In genomic region chr9:113474372-113474771, GRCh38 we compare ENCODE assay signal across 27 cellular contexts. TPM values are rescaled to one million over a fixed set of nuclear protein-coding genes. Genes with fewer than 3 reads are reported as not detected.
A peak's percentile ranks its signal among the peaks of the same experiment; 100 is the strongest.
DNase-seq lines count a peak whose midpoint lies in the region; ATAC-seq and TF ChIP-seq lines count a peak whose summit lies in the region.
"Had no signal": no experiment of that assay in that cellular context is flagged by ENCODE, and none has a peak within 500 bp of the region (broad histone marks: within the 10 kb centered on the region; RNA-seq: fewer than 3 reads in every experiment).

No MANE protein-coding gene starts in this region.

- peaks cover 46% of the 10 kb centered on the region for H3K27me3 Mint-ChIP-seq in activated naive CD4-positive, alpha-beta T cell treated with anti-CD3 and anti-CD28 coated beads, Interleukin-2, amount 10 ng/mL, durations not matched to agents 7 days and 5 days
- H3K27me3 Mint-ChIP-seq: CD4-positive, alpha-beta memory T cell; effector memory CD8-positive, alpha-beta T cell had no signal

- H3K4me1 ChIP-seq in gastroesophageal sphincter, result peaks cover 0 to 70% (median 4%) of the 10 kb centered on the region in 3 donors
- H3K4me1 ChIP-seq in mucosa of descending colon (ENCODE audit: low read depth), result no peaks in the 10 kb centered on the region
- peaks cover 15 to 70% of the 10 kb centered on the region in 2 donors for H3K4me1 ChIP-seq in thoracic aorta (ENCODE audit: control insufficient read depth in 1 of 2, low read depth in 2 of 2)
- no peaks in the 10 kb centered on the region for H3K4me1 ChIP-seq in left lung
- no peaks in the 10 kb centered on the region for H3K4me1 ChIP-seq in foreskin keratinocyte

- no peak overlapping the region for H3K4me3 ChIP-seq in gastroesophageal sphincter
- no peak overlapping the region for H3K4me3 ChIP-seq in mucosa of descending colon
- H3K4me3 ChIP-seq in thoracic aorta, result no peak overlapping the region
- H3K4me3 ChIP-seq in left lung, result no peak overlapping the region
- H3K4me3 ChIP-seq: gastrocnemius medialis, GM23248, SJSA1, tibial artery had no signal

- ATAC-seq in gastroesophageal sphincter, result no peak
- ATAC-seq in mucosa of descending colon, result peak; percentile 33
- ATAC-seq in thoracic aorta (ENCODE audit: insufficient number of reproducible peaks, low FRiP score, low read depth), result no peak
- ATAC-seq in left lung, result no peak
- no peak for ATAC-seq in foreskin keratinocyte
- ATAC-seq: activated CD4-positive, CD25-positive, alpha-beta regulatory T cell treated with anti-CD3 and anti-CD28 coated beads, Interleukin-2, amount 50 U/mL, for 24 hours; effector memory CD8-positive, alpha-beta T cell; gastrocnemius medialis had no signal

- no peak overlapping the region for H3K4me3 Mint-ChIP-seq in activated naive CD4-positive, alpha-beta T cell treated with anti-CD3 and anti-CD28 coated beads, Interleukin-2, amount 10 ng/mL, durations not matched to agents 7 days and 5 days
- H3K4me3 Mint-ChIP-seq: CD4-positive, alpha-beta memory T cell; effector memory CD8-positive, alpha-beta T cell; stimulated activated naive CD8-positive, alpha-beta T cell treated with anti-CD3 and anti-CD28 coated beads, Interleukin-15, Interleukin-2, amounts not matched to agents 100 ng/mL and 50 ng/mL, for 24 hours had no signal

- no peaks in the 10 kb centered on the region for H3K36me3 Mint-ChIP-seq in activated naive CD4-positive, alpha-beta T cell treated with anti-CD3 and anti-CD28 coated beads, Interleukin-2, amount 10 ng/mL, durations not matched to agents 7 days and 5 days
- H3K36me3 Mint-ChIP-seq: CD4-positive, alpha-beta memory T cell had no signal

- no peaks in the 10 kb centered on the region for H3K9me3 Mint-ChIP-seq in activated naive CD4-positive, alpha-beta T cell treated with anti-CD3 and anti-CD28 coated beads, Interleukin-2, amount 10 ng/mL, durations not matched to agents 7 days and 5 days
- H3K9me3 Mint-ChIP-seq: effector memory CD8-positive, alpha-beta T cell; stimulated activated naive CD8-positive, alpha-beta T cell treated with anti-CD3 and anti-CD28 coated beads, Interleukin-15, Interleukin-2, amounts not matched to agents 100 ng/mL and 50 ng/mL, for 24 hours had no signal

- no peak for TF ChIP-seq EP300 in gastroesophageal sphincter (IDR thresholded peaks at IDR 0.05)

- TF ChIP-seq CTCF in gastroesophageal sphincter (IDR thresholded peaks at IDR 0.05) (no peak), mucosa of descending colon (IDR thresholded peaks at IDR 0.05) (no peak), thoracic aorta (IDR thresholded peaks at IDR 0.05) (no peak), left lung (IDR thresholded peaks at IDR 0.05) (no peak), foreskin keratinocyte (conservative IDR thresholded peaks at IDR 0.05) (no peak)

- DNase-seq in activated CD8-positive, alpha-beta memory T cell treated with anti-CD3 and anti-CD28 coated beads for 24 hours, result peak; percentile 40
- no peak for DNase-seq in activated CD8-positive, alpha-beta memory T cell treated with anti-CD3 and anti-CD28 coated beads, Interleukin-2, amount 50 U/mL, for 48 hours
- DNase-seq in mucosa of descending colon, result no peak
- DNase-seq in thoracic aorta (ENCODE audit: low spot score), result no peak
- no peak for DNase-seq in activated naive CD4-positive, alpha-beta T cell treated with anti-CD3 and anti-CD28 coated beads, Interleukin-2, amount 10 ng/mL, durations not matched to agents 7 days and 5 days
- no peak for DNase-seq in left lung
- DNase-seq in foreskin keratinocyte, result no peak
- DNase-seq: activated CD4-positive, alpha-beta T cell treated with anti-CD3 and anti-CD28 coated beads, Interleukin-2, amount 50 U/mL, for 48 hours; activated CD8-positive, alpha-beta memory T cell treated with anti-CD3 and anti-CD28 coated beads, Interleukin-2, amount 50 U/mL, for 4 hours; activated naive CD4-positive, alpha-beta T cell treated with anti-CD3 and anti-CD28 coated beads, Interleukin-2, amount 50 U/mL, for 16 hours; AML-193; amniotic stem cell; CD4-positive, alpha-beta memory T cell; cortex of kidney; effector memory CD8-positive, alpha-beta T cell; GM23248; hypothalamus; KG1; NCI-H1436 treated with DMSO at 0.1 percent for 48 hours; NCI-H2171; NCI-H524 treated with DMSO at 0.1 percent for 48 hours; tibial artery had no signal

- H3K9me3 ChIP-seq in gastroesophageal sphincter (no peaks in the 10 kb centered on the region), mucosa of descending colon (no peaks in the 10 kb centered on the region), thoracic aorta (no peaks in the 10 kb centered on the region), left lung (no peaks in the 10 kb centered on the region)
- H3K9me3 ChIP-seq: gastrocnemius medialis, SJSA1, tibial artery had no signal

- intact Hi-C loops in mucosa of descending colon (cut with DNase I, micrococcal nuclease) (no loop called here), left lung (cut with DNase I) (no loop called here)

- H3K4me1 Mint-ChIP-seq in activated naive CD4-positive, alpha-beta T cell treated with anti-CD3 and anti-CD28 coated beads, Interleukin-2, amount 10 ng/mL, durations not matched to agents 7 days and 5 days, result peaks cover 10% of the 10 kb centered on the region

- no peak overlapping the region for H3K27ac Mint-ChIP-seq in activated naive CD4-positive, alpha-beta T cell treated with anti-CD3 and anti-CD28 coated beads, Interleukin-2, amount 10 ng/mL, durations not matched to agents 7 days and 5 days
- H3K27ac Mint-ChIP-seq: effector memory CD8-positive, alpha-beta T cell; stimulated activated naive CD8-positive, alpha-beta T cell treated with anti-CD3 and anti-CD28 coated beads, Interleukin-15, Interleukin-2, amounts not matched to agents 100 ng/mL and 50 ng/mL, for 24 hours had no signal

- H3K27ac ChIP-seq in gastroesophageal sphincter, result peak overlapping the region in 3 of 4 donors; percentile 11 to 42 (median 39)
- H3K27ac ChIP-seq in thoracic aorta, result peak overlapping the region; percentile 42 to 49
- no peak overlapping the region for H3K27ac ChIP-seq in left lung
- H3K27ac ChIP-seq in foreskin keratinocyte, result no peak overlapping the region
- H3K27ac ChIP-seq: gastrocnemius medialis, GM23248, SJSA1 had no signal

- TF ChIP-seq POLR2A in gastroesophageal sphincter (IDR thresholded peaks at IDR 0.05), result no peak

- 67% methylated on average over 5 of the region's 7 CpGs; no CpG with 5 or more reads in 1 of the 2 donors for WGBS in gastroesophageal sphincter (ENCODE audit: low coverage in 1 of 2), 2 donors

- CTCF ChIA-PET in activated naive CD4-positive, alpha-beta T cell treated with anti-CD3 and anti-CD28 coated beads, Interleukin-2, amount 10 ng/mL, durations not matched to agents 7 days and 5 days (lab: Charles Lee), result no interaction called here

- H3K27me3 ChIP-seq in gastroesophageal sphincter (no peaks in the 10 kb centered on the region), thoracic aorta (replicated peaks; ENCODE audit: insufficient read depth) (no peaks in the 10 kb centered on the region), left lung (no peaks in the 10 kb centered on the region), foreskin keratinocyte (peaks cover 28% of the 10 kb centered on the region)
- H3K27me3 ChIP-seq: gastrocnemius medialis, SJSA1, tibial artery had no signal

- H3K36me3 ChIP-seq in gastroesophageal sphincter (no peaks in the 10 kb centered on the region), mucosa of descending colon (ENCODE audit: low read depth) (no peaks in the 10 kb centered on the region), thoracic aorta (peaks cover 3% of the 10 kb centered on the region), left lung (no peaks in the 10 kb centered on the region)
- H3K36me3 ChIP-seq: gastrocnemius medialis, SJSA1, tibial artery had no signal

RNA-seq across cellular contexts. Expression of gene RGS3, which starts 10.8 kb away (rescaled TPM):
- 100 to 1,000 TPM in 1 of 4 donors, 10 to 100 TPM in 3; 43.9 to 122 (median 72.7) TPM for total RNA-seq in gastroesophageal sphincter
- total RNA-seq in mucosa of descending colon, result 10 to 100 TPM; 65.9 to 83.8 (median 70.7) TPM
- total RNA-seq in thoracic aorta, result 100 to 1,000 TPM; 170 to 202 TPM
- 10 to 100 TPM; 77.8 to 96.9 TPM for total RNA-seq in left lung
- 24.9 and 38.9 TPM in 2 replicates for total RNA-seq in foreskin keratinocyte
- polyA plus RNA-seq in foreskin keratinocyte, result 22.3 and 36.0 TPM in 2 replicates

Comparison
In these comparisons a context has a peak if more than half of its experiments do, and no peak if none do; other contexts are left out.
1. H3K27ac ChIP-seq: peak in gastroesophageal sphincter (3 of 4) and thoracic aorta (2 of 2); none in left lung (0 of 2) and foreskin keratinocyte (single experiment).